8 cellular contexts compared by ENCODE assay signal in the genomic region with DNA sequence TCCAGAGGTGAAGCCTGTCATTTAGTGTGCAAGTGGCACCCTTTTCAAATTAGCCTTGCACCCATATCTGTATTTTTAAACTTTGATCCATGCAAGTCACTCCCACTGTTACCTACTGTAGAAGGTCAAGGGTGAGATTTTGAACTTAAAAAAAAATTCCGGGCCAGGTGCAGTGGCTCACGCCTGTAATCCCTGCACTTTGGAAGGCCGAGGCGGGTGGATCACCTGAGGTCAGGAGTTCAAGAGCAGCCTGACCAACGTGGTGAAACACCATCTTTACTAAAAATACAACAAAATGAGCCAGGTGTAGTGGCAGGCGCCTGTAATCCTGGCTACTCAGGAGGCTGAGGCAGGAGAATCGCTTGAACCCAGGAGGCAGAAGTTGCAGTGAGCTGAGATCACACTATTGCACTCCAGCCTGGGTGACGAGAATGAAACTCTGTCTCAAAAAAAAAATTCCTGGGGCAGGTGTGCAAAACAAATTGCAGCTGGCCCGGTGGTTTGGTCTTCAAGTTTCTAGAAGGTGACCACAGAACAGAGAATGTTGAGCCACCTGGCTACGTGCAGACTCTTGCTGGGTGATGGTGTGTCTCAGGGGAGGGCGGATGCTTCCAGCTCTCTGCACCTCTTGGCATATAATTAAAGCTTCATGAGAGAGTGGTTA.
DNase-seq lines count a peak whose midpoint lies in the region; ATAC-seq, FAIRE-seq and TF ChIP-seq lines count a peak whose summit lies in the region.
"Not testable (repeated sequence)": the region's sequence is repeated elsewhere in the genome, so short reads cannot be mapped to it uniquely, and the experiment has no call there.

No MANE protein-coding gene starts in this region.

- H3K36me3 ChIP-seq in DOHH2 (ENCODE audit: control insufficient read depth, low read length), result not testable (repeated sequence)
- H3K36me3 ChIP-seq in KMS-11 (ENCODE audit: insufficient read depth) (peaks cover 33% of the 10 kb centered on the region; the same call in 1 of the 2 replicates), HepG2 (replicated peaks in 1 of 2; ENCODE audit: control insufficient read depth in 1 of 2, insufficient read depth in 2 of 2, low read length in 2 of 2) (peaks cover 9 to 38% of the 10 kb centered on the region in 2 experiments)

- not testable (repeated sequence) for BruUV-seq in HepG2 (replicated peaks; lab: Mats Ljungman, UMichigan)

- CTCF ChIA-PET in HepG2 (lab: Yijun Ruan, JAX; ENCODE audit: low intra/inter-chr PET ratio, low total read pairs), result not testable (repeated sequence)

- not testable (repeated sequence) for TF ChIP-seq CTCF in DOHH2 (IDR thresholded peaks at IDR 0.05; ENCODE audit: low read depth, low read length, poor library complexity, severe bottlenecking); GM20000 (IDR thresholded peaks at IDR 0.05; ENCODE audit: extremely low read depth, missing control alignments); KMS-11 (conservative IDR thresholded peaks at IDR 0.05; ENCODE audit: low read depth, low read length); HepG2 (CRISPR knock-in tag; IDR thresholded peaks at IDR 0.05)

- POLR2A ChIA-PET in HepG2 (lab: Yijun Ruan, JAX), result not testable (repeated sequence)

- not testable (repeated sequence) for H3K27me3 ChIP-seq in DOHH2 (ENCODE audit: control insufficient read depth, low read length); KMS-11 (ENCODE audit: insufficient read depth, low read depth); HepG2 (ENCODE audit: control insufficient read depth in 1 of 2, insufficient read depth in 2 of 2, low read length in 2 of 2)

- TF ChIP-seq EP300 in HepG2 (IDR thresholded peaks at IDR 0.05; ENCODE audit: low read depth in 2 of 2, low read length in 2 of 2); HepG2 (CRISPR knock-in tag; IDR thresholded peaks at IDR 0.05; ENCODE audit: borderline replicate concordance): not testable (repeated sequence)

- intact Hi-C loops in HepG2 (cut with micrococcal nuclease; ENCODE audit: unreplicated experiment), result loop anchor here (5.0 kb wide), 1 partner anchor 135 kb away; no protein-coding TSS in a partner anchor

- peak overlapping the region; percentile 43 for H3K27ac ChIP-seq in DOHH2 (ENCODE audit: low read depth, low read length)
- peak overlapping the region; percentile 89 for H3K27ac ChIP-seq in KMS-11
- H3K27ac ChIP-seq in HepG2 (ENCODE audit: extremely low read length, insufficient read depth, low read length), result not testable (repeated sequence)

- ATAC-seq in GM18870 (IDR thresholded peaks at IDR 0.05; ENCODE audit: unreplicated experiment) (peak; percentile 82), HG02642 (IDR thresholded peaks at IDR 0.05; ENCODE audit: poor library complexity, unreplicated experiment) (peak; percentile 82), HG03108 (IDR thresholded peaks at IDR 0.05; ENCODE audit: unreplicated experiment) (peak; percentile 90)
- not testable (repeated sequence) for ATAC-seq in HepG2

- H3K9me2 ChIP-seq in DOHH2 (replicated peaks; ENCODE audit: control insufficient read depth, low read length), result not testable (repeated sequence)

- H3K4me3 ChIP-seq in DOHH2 (ENCODE audit: low read length), result peak overlapping the region; percentile 29; the same call in 1 of the 2 replicates
- not testable (repeated sequence) for H3K4me3 ChIP-seq in KMS-11 (IDR thresholded peaks at IDR 0.05; ENCODE audit: insufficient read depth, low read depth, low read length); HepG2 (replicated peaks in 1 of 3; ENCODE audit: insufficient read depth in 1 of 3, low read depth in 2 of 3, low read length in 3 of 3)

- H3K9me3 ChIP-seq in DOHH2 (ENCODE audit: control insufficient read depth, insufficient read depth, low read length); HepG2 (ENCODE audit: low read length): not testable (repeated sequence)

- H3K9ac ChIP-seq in KMS-11, result peak overlapping the region; percentile 44; the same call in 1 of the 2 replicates
- H3K9ac ChIP-seq in HepG2 (ENCODE audit: insufficient read depth, low read depth, low read length), result not testable (repeated sequence)

- 58% methylated on average over 10 of the region's 11 CpGs for WGBS in HepG2 (ENCODE audit: low lambda C conversion rate)

- not testable (repeated sequence) for H3K79me2 ChIP-seq in DOHH2 (ENCODE audit: control insufficient read depth, low read length); HepG2 (ENCODE audit: insufficient read depth, low read length)
- peaks cover 25% of the 10 kb centered on the region for H3K79me2 ChIP-seq in KMS-11 (ENCODE audit: insufficient read depth, low read depth)

- DNase-seq in GM20000 (ENCODE audit: low spot score), result peak; percentile 87
- peak; percentile 16 for DNase-seq in NCI-H345 treated with DMSO at 0.1 percent for 48 hours (lab: John Stamatoyannopoulos, UW; ENCODE audit: unreplicated experiment)
- DNase-seq in HepG2 (ENCODE audit: low spot score), result not testable (repeated sequence)

- not testable (repeated sequence) for H2AFZ ChIP-seq in KMS-11 (ENCODE audit: low read depth); HepG2 (ENCODE audit: low read length)

- FAIRE-seq in HepG2 (lab: Jason Lieb, UNC), result not testable (repeated sequence)

- in situ Hi-C loops in HepG2 (cut with HindIII; ENCODE audit: extremely low pct_ligation_motif_present, low pct_unique_long_range_greater_than_20kb), result not testable (repeated sequence)

- H3F3A ChIP-seq in DOHH2 (ENCODE audit: control insufficient read depth, insufficient read depth), result not testable (repeated sequence)

- TF ChIP-seq POLR2A in HepG2 (IDR thresholded peaks at IDR 0.05; ENCODE audit: insufficient read depth in 1 of 2, low read depth in 2 of 2, low read length in 2 of 2), result not testable (repeated sequence)

- H3K4me2 ChIP-seq in DOHH2 (ENCODE audit: low read length) (peak overlapping the region; percentile 48), KMS-11 (peak overlapping the region; percentile 75)
- H3K4me2 ChIP-seq in HepG2 (ENCODE audit: low read depth, low read length), result not testable (repeated sequence)

- TF ChIP-seq RAD21 in HepG2 (CRISPR knock-in tag; IDR thresholded peaks at IDR 0.05), result not testable (repeated sequence)

- peaks cover 63% of the 10 kb centered on the region for H3K4me1 ChIP-seq in DOHH2 (ENCODE audit: control insufficient read depth, low read length)
- peaks cover 81% of the 10 kb centered on the region for H3K4me1 ChIP-seq in KMS-11 (ENCODE audit: low read depth, poor library complexity, severe bottlenecking)
- peaks cover 14% of the 10 kb centered on the region for H3K4me1 ChIP-seq in HepG2 (ENCODE audit: insufficient read depth, low read length)

- not testable (repeated sequence) for H4K20me1 ChIP-seq in DOHH2 (ENCODE audit: control insufficient read depth, insufficient read depth, low read depth, low read length); KMS-11 (ENCODE audit: insufficient read depth); HepG2 (ENCODE audit: insufficient read depth, low read length)

TF ChIP-seq in HepG2, 621 proteins besides CTCF, POLR2A, EP300 and RAD21 (continues in another document):
- TF ChIP-seq NR2C2 (CRISPR knock-in tag; IDR thresholded peaks at IDR 0.05; ENCODE audit: borderline replicate concordance), result peak; percentile 49
- TF ChIP-seq ESRRA (CRISPR knock-in tag; IDR thresholded peaks at IDR 0.05; ENCODE audit: low read depth), result peak; percentile 42; the same call in 1 of the 2 replicates
- peak; percentile 67; the same call in 1 of the 2 replicates for TF ChIP-seq ZNF362 (CRISPR knock-in tag; IDR thresholded peaks at IDR 0.05; ENCODE audit: borderline replicate concordance)
- TF ChIP-seq SALL1 (CRISPR knock-in tag; IDR thresholded peaks at IDR 0.05), result peak; percentile 40
- peak; percentile 50; the same call in 1 of the 2 replicates for TF ChIP-seq NR2F2 (IDR thresholded peaks at IDR 0.05; ENCODE audit: borderline replicate concordance, low read depth)
- peak; percentile 52; the same call in 1 of the 2 replicates for TF ChIP-seq ZBTB33 (CRISPR knock-in tag; IDR thresholded peaks at IDR 0.05)
- TF ChIP-seq NR2F6 (IDR thresholded peaks at IDR 0.05), result peak; percentile 53; the same call in 1 of the 2 replicates
- peak; percentile 43; the same call in 1 of the 2 replicates for TF ChIP-seq NR2F6 (CRISPR knock-in tag; IDR thresholded peaks at IDR 0.05)
- TF ChIP-seq RARA (CRISPR knock-in tag; IDR thresholded peaks at IDR 0.05), result peak; percentile 72
- peak; percentile 36; the same call in 1 of the 2 replicates for TF ChIP-seq PITX1 (CRISPR knock-in tag; IDR thresholded peaks at IDR 0.05)
- TF ChIP-seq RXRA (CRISPR knock-in tag; IDR thresholded peaks at IDR 0.05), result peak; percentile 46; the same call in 1 of the 2 replicates
- peak; percentile 69 for TF ChIP-seq HNF4A (CRISPR knock-in tag; IDR thresholded peaks at IDR 0.05)
- peak; percentile 50 for TF ChIP-seq SKI (IDR thresholded peaks at IDR 0.05; ENCODE audit: partially characterized antibody)
